Comparison of ENCODE assay signal across 19 cellular contexts in the genomic region with DNA sequence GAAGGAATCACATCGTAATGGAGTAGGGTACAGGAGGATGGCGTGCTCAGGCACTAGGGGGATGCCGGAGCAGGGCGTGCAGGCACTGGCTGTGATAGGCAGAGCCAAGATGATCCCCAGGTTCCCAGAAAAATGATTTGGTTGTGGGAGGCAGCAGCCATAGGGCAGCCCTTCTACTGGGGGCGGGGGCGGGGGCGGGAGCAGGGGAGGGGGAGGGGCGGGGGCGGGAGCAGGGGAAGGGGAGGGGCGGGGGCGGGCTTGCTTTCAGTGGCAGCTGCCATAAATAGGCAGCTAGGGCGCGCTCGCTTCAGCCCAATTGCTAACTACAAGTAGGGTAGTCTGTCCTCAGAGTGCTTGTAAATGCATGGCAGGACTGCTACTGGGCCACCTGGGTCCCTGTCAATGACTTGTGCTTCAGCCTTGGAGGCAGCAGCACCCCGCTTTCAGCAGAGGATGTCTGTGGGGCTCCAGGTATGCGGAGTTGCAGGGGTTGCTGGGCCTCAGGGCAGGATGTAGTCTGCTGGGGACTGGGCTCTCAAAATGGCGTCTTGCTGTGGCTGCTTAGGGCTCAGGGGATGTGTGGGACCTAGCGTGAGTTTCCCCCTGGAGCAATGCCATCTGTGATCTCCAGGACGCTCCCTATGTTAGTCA.
DNase-seq lines count a peak whose midpoint lies in the region; ATAC-seq and TF ChIP-seq lines count a peak whose summit lies in the region.
"Had no signal": no experiment of that assay in that cellular context is flagged by ENCODE, and none has a peak within 500 bp of the region (broad histone marks: within the 10 kb centered on the region; RNA-seq: fewer than 3 reads in every experiment).

No MANE protein-coding gene starts in this region.

- H3K4me3 ChIP-seq in GM23338 (no peak overlapping the region), iPS-18c (ENCODE audit: insufficient read depth, low read depth, low read length) (peak overlapping the region; percentile 16; the same call in 1 of the 2 replicates), lower leg skin (ENCODE audit: low read depth, poor library complexity, severe bottlenecking) (no peak overlapping the region)
- H3K4me3 ChIP-seq: MG63 had no signal

- H3F3A ChIP-seq in GM23338 (replicated peaks; ENCODE audit: low read depth): no peaks in the 10 kb centered on the region

- H3K79me2 ChIP-seq in GM23338 (replicated peaks; ENCODE audit: insufficient read depth): no peaks in the 10 kb centered on the region

- TF ChIP-seq CTCF in GM23338 (conservative IDR thresholded peaks at IDR 0.05; ENCODE audit: low read depth in 2 of 2) (no peak), lower leg skin (IDR thresholded peaks at IDR 0.05) (no peak)

- H3K27ac Mint-ChIP-seq in GM23338: no peak overlapping the region
- H3K27ac Mint-ChIP-seq: B cell; CD4-positive, alpha-beta T cell had no signal

- no peaks in the 10 kb centered on the region for H3K36me3 ChIP-seq in GM23338 (ENCODE audit: insufficient read depth)
- H3K36me3 ChIP-seq: MG63 had no signal

- TF ChIP-seq POLR2A in lower leg skin (IDR thresholded peaks at IDR 0.05): no peak

- H3K4me2 ChIP-seq in GM23338: no peak overlapping the region
- H3K4me2 ChIP-seq: KMS-11 had no signal

- H3K4me1 ChIP-seq in GM23338 (ENCODE audit: insufficient read depth): no peaks in the 10 kb centered on the region

- no peaks in the 10 kb centered on the region for H3K27me3 ChIP-seq in GM23338 (ENCODE audit: insufficient read depth)
- H3K27me3 ChIP-seq: MG63 had no signal

- H2AFZ ChIP-seq in GM23338: peak overlapping the region; percentile 94

- peaks cover 7% of the 10 kb centered on the region for H3K27me3 Mint-ChIP-seq in GM23338 (ENCODE audit: insufficient read depth, low read depth, poor library complexity)
- H3K27me3 Mint-ChIP-seq: CD4-positive, alpha-beta T cell had no signal

- H3K27ac ChIP-seq in GM23338 (ENCODE audit: low read depth): no peak overlapping the region
- H3K27ac ChIP-seq: HL-60, KMS-11 had no signal

- H3K36me3 Mint-ChIP-seq in GM23338 (ENCODE audit: low read depth): no peaks in the 10 kb centered on the region

- no peaks in the 10 kb centered on the region for H4K20me1 ChIP-seq in GM23338 (replicated peaks; ENCODE audit: insufficient read depth)

- no peaks in the 10 kb centered on the region for H3K9me3 ChIP-seq in iPS-18c (ENCODE audit: control insufficient read depth, insufficient read depth, low read length)
- H3K9me3 ChIP-seq: MG63 had no signal

- intact Hi-C loops in lower leg skin (cut with DNase I; ENCODE audit: low total_unique reads) (no loop called here), posterior cingulate gyrus (cut with DNase I) (no loop called here)

- ATAC-seq in GM23338: peak; percentile 60

- H3K9me2 ChIP-seq in GM23338 (ENCODE audit: insufficient read depth): peaks cover 6% of the 10 kb centered on the region; the same call in 1 of the 2 replicates

- 86 to 91% methylated on average over 14 to 15 of the region's 19 CpGs for WGBS in lower leg skin, 2 donors

- H3K9me3 Mint-ChIP-seq in GM23338: no peaks in the 10 kb centered on the region

- H3K4me1 Mint-ChIP-seq in GM23338: no peaks in the 10 kb centered on the region; the same call in 2 of the 3 replicates
- H3K4me1 Mint-ChIP-seq: B cell had no signal

- DNase-seq in GM23338 (ENCODE audit: low spot score): peak; percentile 34
- DNase-seq in NCI-H146 treated with DMSO at 0.1 percent for 48 hours (lab: John Stamatoyannopoulos, UW; ENCODE audit: unreplicated experiment): peak; percentile 54
- peak; percentile 13 for DNase-seq in RPMI8226
- DNase-seq in lower leg skin (ENCODE audit: low spot score in 2 of 2): no peak
- DNase-seq in GM19238 (ENCODE audit: insufficient read length, low spot score): no peak
- no peak for DNase-seq in posterior cingulate gyrus
- DNase-seq: Calu3; CD4-positive, alpha-beta T cell; DND-41; MG63; NCI-H1105; NCI-H2081; NCI-H226; NCI-H526; SHP77 treated with DMSO at 0.1 percent for 48 hours had no signal

- no peak overlapping the region for H3K4me3 Mint-ChIP-seq in GM23338
- H3K4me3 Mint-ChIP-seq: B cell; CD4-positive, alpha-beta T cell had no signal

TF ChIP-seq in GM23338, 12 proteins besides CTCF, POLR2A, EP300 and RAD21 (continues in another document):
- TF ChIP-seq EZH2 (IDR thresholded peaks at IDR 0.05; ENCODE audit: low read depth, unreplicated experiment): no peak
- no peak for TF ChIP-seq JUNB (IDR thresholded peaks at IDR 0.05; ENCODE audit: unreplicated experiment)
- no peak for TF ChIP-seq ZNF462 (CRISPR knock-in tag; IDR thresholded peaks at IDR 0.05)
- TF ChIP-seq EZH2phosphoT487 (IDR thresholded peaks at IDR 0.05; ENCODE audit: unreplicated experiment): no peak
- no peak for TF ChIP-seq ZNF331 (CRISPR knock-in tag; IDR thresholded peaks at IDR 0.05; ENCODE audit: low read depth)
- no peak for TF ChIP-seq STAT1 (IDR thresholded peaks at IDR 0.05; ENCODE audit: unreplicated experiment)
- no peak for TF ChIP-seq NANOG (IDR thresholded peaks at IDR 0.05; ENCODE audit: borderline replicate concordance)
- TF ChIP-seq ETS1 (IDR thresholded peaks at IDR 0.05): no peak
- no peak for TF ChIP-seq POLR2AphosphoS5 (IDR thresholded peaks at IDR 0.05; ENCODE audit: low read depth)
- TF ChIP-seq CREB1 (CRISPR knock-in tag; IDR thresholded peaks at IDR 0.05; ENCODE audit: low read depth): no peak
- TF ChIP-seq ZNF114 (CRISPR knock-in tag; IDR thresholded peaks at IDR 0.05): no peak

Comparison
In these comparisons a context has a peak if more than half of its experiments do, and no peak if none do; other contexts are left out.
1. DNase-seq: peak in GM23338 (single experiment), NCI-H146 treated with DMSO at 0.1 percent for 48 hours (single experiment) and RPMI8226 (single experiment); none in lower leg skin (0 of 2), GM19238 (single experiment) and posterior cingulate gyrus (0 of 10).